ENCODE assay signal across 13 cellular contexts in genomic region chr3:46700772-46701171, GRCh38. TPM values are rescaled to one million over a fixed set of nuclear protein-coding genes. Genes with fewer than 3 reads are reported as not detected.
DNase-seq lines count a peak whose midpoint lies in the region; ATAC-seq and TF ChIP-seq lines count a peak whose summit lies in the region.
"Had no signal": no experiment of that assay in that cellular context is flagged by ENCODE, and none has a peak within 500 bp of the region (broad histone marks: within the 10 kb centered on the region; RNA-seq: fewer than 3 reads in every experiment).

No MANE protein-coding gene starts in this region.

- H2AK5ac ChIP-seq in trophoblast cell (ENCODE audit: low read length), result no peak overlapping the region

- H4K91ac ChIP-seq in trophoblast cell (ENCODE audit: low read depth, low read length), result no peak overlapping the region

- no peaks in the 10 kb centered on the region for H3K9me2 ChIP-seq in hepatocyte (replicated peaks; ENCODE audit: insufficient read depth)

- peak overlapping the region; percentile 88 for H3K4me2 ChIP-seq in hepatocyte
- H3K4me2 ChIP-seq in trophoblast cell (ENCODE audit: low read length), result no peak overlapping the region

- H3K27me3 Mint-ChIP-seq in T-helper 17 cell, result no peaks in the 10 kb centered on the region

- no peak overlapping the region for H4K8ac ChIP-seq in trophoblast cell (ENCODE audit: low read depth, low read length)

- peak; percentile 25 for DNase-seq in NCI-H1105 treated with DMSO at 0.1 percent for 48 hours (lab: John Stamatoyannopoulos, UW)
- DNase-seq in NCI-H1105 (lab: John Stamatoyannopoulos, UW), result no peak
- no peak for DNase-seq in T-helper 17 cell
- peak; percentile 48 for DNase-seq in hepatocyte (ENCODE audit: low spot score)
- DNase-seq in trophoblast cell, result no peak
- no peak for DNase-seq in mesenteric fat pad (ENCODE audit: low spot score)
- DNase-seq: activated naive CD8-positive, alpha-beta T cell treated with anti-CD3 and anti-CD28 coated beads, Interleukin-2, amount 50 U/mL, for 24 hours; Peyer's patch had no signal

- no peak for TF ChIP-seq CTCF in hepatocyte (IDR thresholded peaks at IDR 0.05; ENCODE audit: poor library complexity)

- no peaks in the 10 kb centered on the region for H3K79me2 ChIP-seq in hepatocyte
- no peaks in the 10 kb centered on the region for H3K79me2 ChIP-seq in trophoblast cell (ENCODE audit: control insufficient read depth, insufficient read depth, low read length, poor library complexity)

- peak overlapping the region; percentile 64 for H3K4me3 Mint-ChIP-seq in T-helper 17 cell
- H3K4me3 Mint-ChIP-seq: activated naive CD8-positive, alpha-beta T cell treated with anti-CD3 and anti-CD28 coated beads, Interleukin-2, amount 50 U/mL, for 24 hours; memory B cell had no signal

- H3K36me3 Mint-ChIP-seq in T-helper 17 cell (ENCODE audit: low read depth), result no peaks in the 10 kb centered on the region
- H3K36me3 Mint-ChIP-seq: memory B cell had no signal

- no peak overlapping the region for H2BK5ac ChIP-seq in trophoblast cell (ENCODE audit: low read depth, low read length, poor library complexity)

- H3K27ac ChIP-seq in hepatocyte (no peak overlapping the region), temporal lobe (ENCODE audit: low read depth, low read length) (peak overlapping the region; percentile 79), trophoblast cell (ENCODE audit: low read depth, low read length) (no peak overlapping the region)

- H3K4me1 Mint-ChIP-seq in T-helper 17 cell, result peaks cover 26% of the 10 kb centered on the region

- H3K4ac ChIP-seq in trophoblast cell (ENCODE audit: low read depth, low read length), result no peak overlapping the region

- WGBS in hepatocyte (ENCODE audit: low lambda C conversion rate, missing lambda C conversion rate), result 40% methylated on average over 4 of the region's 4 CpGs
- WGBS in trophoblast cell (ENCODE audit: extremely low coverage, insufficient coverage, insufficient read length), result no CpG with 5 or more reads among the region's 4 CpGs

- no peak overlapping the region for H4K12ac ChIP-seq in trophoblast cell (ENCODE audit: low read depth, low read length)

- H3K4me3 ChIP-seq in hepatocyte, result no peak overlapping the region
- no peak overlapping the region for H3K4me3 ChIP-seq in trophoblast cell (ENCODE audit: low read depth, low read length)

- H3K4me1 ChIP-seq in hepatocyte (ENCODE audit: insufficient read depth) (peaks cover 20% of the 10 kb centered on the region), trophoblast cell (ENCODE audit: control insufficient read depth in 1 of 2, insufficient read depth in 2 of 2, low read length in 2 of 2) (peaks cover 3 to 11% of the 10 kb centered on the region in 2 experiments)

- no peak overlapping the region for H3K14ac ChIP-seq in trophoblast cell (ENCODE audit: low read length)

- H4K20me1 ChIP-seq in hepatocyte (ENCODE audit: insufficient read depth, poor library complexity, severe bottlenecking), result no peaks in the 10 kb centered on the region

- no peak overlapping the region for H3K18ac ChIP-seq in trophoblast cell (ENCODE audit: low read length)

- no peak overlapping the region for H3K23ac ChIP-seq in trophoblast cell (ENCODE audit: low read length)

- H3K9ac ChIP-seq in trophoblast cell (ENCODE audit: low read length), result no peak overlapping the region

- no peak overlapping the region for H2BK12ac ChIP-seq in trophoblast cell (ENCODE audit: low read length)

- no peaks in the 10 kb centered on the region for H3K9me3 ChIP-seq in T-helper 17 cell (ENCODE audit: control insufficient read depth, low read length, poor library complexity, severe bottlenecking)
- H3K9me3 ChIP-seq in hepatocyte (ENCODE audit: low read depth), result no peaks in the 10 kb centered on the region
- no peaks in the 10 kb centered on the region for H3K9me3 ChIP-seq in trophoblast cell (ENCODE audit: insufficient read depth, low read depth, low read length)
- H3K9me3 ChIP-seq: Peyer's patch had no signal

- H3K27me3 ChIP-seq in hepatocyte, result peaks cover 13% of the 10 kb centered on the region
- H3K27me3 ChIP-seq in trophoblast cell (ENCODE audit: insufficient read depth, low read length), result no peaks in the 10 kb centered on the region

- H3K27ac Mint-ChIP-seq in T-helper 17 cell, result no peak overlapping the region
- H3K27ac Mint-ChIP-seq: activated naive CD8-positive, alpha-beta T cell treated with anti-CD3 and anti-CD28 coated beads, Interleukin-2, amount 50 U/mL, for 24 hours; memory B cell had no signal

- no peaks in the 10 kb centered on the region for H3K36me3 ChIP-seq in hepatocyte (replicated peaks; ENCODE audit: insufficient read depth, low read depth)
- no peaks in the 10 kb centered on the region for H3K36me3 ChIP-seq in trophoblast cell (ENCODE audit: control insufficient read depth in 1 of 2, insufficient read depth in 2 of 2, low read length in 2 of 2)
- H3K36me3 ChIP-seq: Peyer's patch had no signal

- ATAC-seq in T-helper 17 cell (no peak), GM18502 (IDR thresholded peaks at IDR 0.05; ENCODE audit: poor library complexity, unreplicated experiment) (no peak)
- ATAC-seq: activated naive CD8-positive, alpha-beta T cell treated with anti-CD3 and anti-CD28 coated beads, Interleukin-2, amount 50 U/mL, for 24 hours had no signal

- H2AFZ ChIP-seq in hepatocyte, result no peak overlapping the region
- no peak overlapping the region for H2AFZ ChIP-seq in trophoblast cell (ENCODE audit: insufficient read depth, low read length, poor library complexity)

- no peaks in the 10 kb centered on the region for H3K79me1 ChIP-seq in trophoblast cell (ENCODE audit: low read length)

- H2BK120ac ChIP-seq in trophoblast cell (ENCODE audit: insufficient read depth, low read length, poor library complexity), result no peak overlapping the region

RNA-seq across cellular contexts. Expression of gene TMIE, which starts 0.4 kb away (rescaled TPM):
- total RNA-seq in T-helper 17 cell, result 1 to 10 TPM in 1 of 2 donors, under 1 TPM in 1; 0.86 to 1.3 TPM
- 0.12 and 0.37 TPM in 2 replicates for total RNA-seq in hepatocyte
- polyA plus RNA-seq in hepatocyte, result 0.51 and 0.69 TPM in 2 replicates
- 2.0 TPM for total RNA-seq in temporal lobe
- 0.07 TPM in 2 replicates for polyA plus RNA-seq in trophoblast cell (2013)
- 0.19 TPM for total RNA-seq in mesenteric fat pad
- total RNA-seq: A673 had no signal

RNA-seq across cellular contexts. Expression of gene ALS2CL, which starts 7.3 kb away (rescaled TPM):
- 10 to 100 TPM; 21.1 to 38.4 TPM for total RNA-seq in T-helper 17 cell
- 8.5 and 14.4 TPM in 2 replicates for total RNA-seq in hepatocyte
- polyA plus RNA-seq in hepatocyte, result 15.2 and 17.2 TPM in 2 replicates
- total RNA-seq in temporal lobe, result 1.5 TPM
- polyA plus RNA-seq in trophoblast cell (2013), result 11.3 and 13.5 TPM in 2 replicates
- 8.4 TPM for total RNA-seq in mesenteric fat pad

RNA-seq across cellular contexts. Expression of gene PRSS50, which starts 16.9 kb away (rescaled TPM):
- total RNA-seq in T-helper 17 cell (not detected), hepatocyte (0.33 and 1.1 TPM in 2 replicates), temporal lobe (0.25 TPM), mesenteric fat pad (not detected)
- polyA plus RNA-seq in hepatocyte, result 1.4 and 1.6 TPM in 2 replicates
- polyA plus RNA-seq in trophoblast cell (2013), result 0.07 and 0.16 TPM in 2 replicates
- total RNA-seq: A673, fibroblast of lung, Peyer's patch had no signal
- polyA plus RNA-seq: fibroblast of lung had no signal

Comparison
In these comparisons a context has a peak if more than half of its experiments do, and no peak if none do; other contexts are left out.
1. DNase-seq: peak in NCI-H1105 treated with DMSO at 0.1 percent for 48 hours (single experiment) and hepatocyte (single experiment); none in NCI-H1105 (single experiment), T-helper 17 cell (0 of 3), trophoblast cell (0 of 2) and mesenteric fat pad (single experiment).